Comparison of ENCODE assay signal across 1 cellular context in genomic region chr16:80462902-80463301, GRCh38.
A peak's percentile ranks its signal among the peaks of the same experiment; 100 is the strongest.
TF ChIP-seq lines count a peak whose summit lies in the region.

No MANE protein-coding gene starts in this region.

TF ChIP-seq in HepG2, 621 proteins besides CTCF, POLR2A, EP300 and RAD21 (continued from another document):
- no peak for TF ChIP-seq ZGPAT (CRISPR knock-in tag; IDR thresholded peaks at IDR 0.05)
- TF ChIP-seq ZNF775 (CRISPR knock-in tag; IDR thresholded peaks at IDR 0.05; ENCODE audit: borderline replicate concordance), result no peak
- no peak for TF ChIP-seq ZNF160 (CRISPR knock-in tag; IDR thresholded peaks at IDR 0.05)
- TF ChIP-seq ONECUT2 (CRISPR knock-in tag; IDR thresholded peaks at IDR 0.05), result 0 out of 2 replicates have a peak, but pooled peaks have one; percentile 43
- TF ChIP-seq, protein P1, sequence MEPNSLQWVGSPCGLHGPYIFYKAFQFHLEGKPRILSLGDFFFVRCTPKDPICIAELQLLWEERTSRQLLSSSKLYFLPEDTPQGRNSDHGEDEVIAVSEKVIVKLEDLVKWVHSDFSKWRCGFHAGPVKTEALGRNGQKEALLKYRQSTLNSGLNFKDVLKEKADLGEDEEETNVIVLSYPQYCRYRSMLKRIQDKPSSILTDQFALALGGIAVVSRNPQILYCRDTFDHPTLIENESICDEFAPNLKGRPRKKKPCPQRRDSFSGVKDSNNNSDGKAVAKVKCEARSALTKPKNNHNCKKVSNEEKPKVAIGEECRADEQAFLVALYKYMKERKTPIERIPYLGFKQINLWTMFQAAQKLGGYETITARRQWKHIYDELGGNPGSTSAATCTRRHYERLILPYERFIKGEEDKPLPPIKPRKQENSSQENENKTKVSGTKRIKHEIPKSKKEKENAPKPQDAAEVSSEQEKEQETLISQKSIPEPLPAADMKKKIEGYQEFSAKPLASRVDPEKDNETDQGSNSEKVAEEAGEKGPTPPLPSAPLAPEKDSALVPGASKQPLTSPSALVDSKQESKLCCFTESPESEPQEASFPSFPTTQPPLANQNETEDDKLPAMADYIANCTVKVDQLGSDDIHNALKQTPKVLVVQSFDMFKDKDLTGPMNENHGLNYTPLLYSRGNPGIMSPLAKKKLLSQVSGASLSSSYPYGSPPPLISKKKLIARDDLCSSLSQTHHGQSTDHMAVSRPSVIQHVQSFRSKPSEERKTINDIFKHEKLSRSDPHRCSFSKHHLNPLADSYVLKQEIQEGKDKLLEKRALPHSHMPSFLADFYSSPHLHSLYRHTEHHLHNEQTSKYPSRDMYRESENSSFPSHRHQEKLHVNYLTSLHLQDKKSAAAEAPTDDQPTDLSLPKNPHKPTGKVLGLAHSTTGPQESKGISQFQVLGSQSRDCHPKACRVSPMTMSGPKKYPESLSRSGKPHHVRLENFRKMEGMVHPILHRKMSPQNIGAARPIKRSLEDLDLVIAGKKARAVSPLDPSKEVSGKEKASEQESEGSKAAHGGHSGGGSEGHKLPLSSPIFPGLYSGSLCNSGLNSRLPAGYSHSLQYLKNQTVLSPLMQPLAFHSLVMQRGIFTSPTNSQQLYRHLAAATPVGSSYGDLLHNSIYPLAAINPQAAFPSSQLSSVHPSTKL (CRISPR knock-in tag; IDR thresholded peaks at IDR 0.05), result 0 out of 2 replicates have a peak, but pooled peaks have one; percentile 17
- TF ChIP-seq STAT5B (CRISPR knock-in tag; IDR thresholded peaks at IDR 0.05), result no peak
- TF ChIP-seq LCORL (IDR thresholded peaks at IDR 0.05), result no peak
- TF ChIP-seq LCORL (CRISPR knock-in tag; IDR thresholded peaks at IDR 0.05), result 0 out of 2 replicates have a peak, but pooled peaks have one; percentile 35
- no peak for TF ChIP-seq RFXAP (CRISPR knock-in tag; IDR thresholded peaks at IDR 0.05; ENCODE audit: borderline replicate concordance)
- TF ChIP-seq CBFB (CRISPR knock-in tag; IDR thresholded peaks at IDR 0.05), result 0 out of 2 replicates have a peak, but pooled peaks have one; percentile 44
- no peak for TF ChIP-seq GZF1 (CRISPR knock-in tag; IDR thresholded peaks at IDR 0.05)
- no peak for TF ChIP-seq TCF7L2 (IDR thresholded peaks at IDR 0.05; ENCODE audit: low read depth, low read length)
- peak; percentile 74; the same call in 1 of the 2 replicates for TF ChIP-seq PITX1 (CRISPR knock-in tag; IDR thresholded peaks at IDR 0.05)
- TF ChIP-seq NR2F2 (IDR thresholded peaks at IDR 0.05; ENCODE audit: borderline replicate concordance, low read depth), result peak; percentile 41; the same call in 1 of the 2 replicates
- no peak for TF ChIP-seq FOXA1 (IDR thresholded peaks at IDR 0.05)
- TF ChIP-seq FOXA1 (CRISPR knock-in tag; IDR thresholded peaks at IDR 0.05), result peak; percentile 54
- TF ChIP-seq, protein P2, sequence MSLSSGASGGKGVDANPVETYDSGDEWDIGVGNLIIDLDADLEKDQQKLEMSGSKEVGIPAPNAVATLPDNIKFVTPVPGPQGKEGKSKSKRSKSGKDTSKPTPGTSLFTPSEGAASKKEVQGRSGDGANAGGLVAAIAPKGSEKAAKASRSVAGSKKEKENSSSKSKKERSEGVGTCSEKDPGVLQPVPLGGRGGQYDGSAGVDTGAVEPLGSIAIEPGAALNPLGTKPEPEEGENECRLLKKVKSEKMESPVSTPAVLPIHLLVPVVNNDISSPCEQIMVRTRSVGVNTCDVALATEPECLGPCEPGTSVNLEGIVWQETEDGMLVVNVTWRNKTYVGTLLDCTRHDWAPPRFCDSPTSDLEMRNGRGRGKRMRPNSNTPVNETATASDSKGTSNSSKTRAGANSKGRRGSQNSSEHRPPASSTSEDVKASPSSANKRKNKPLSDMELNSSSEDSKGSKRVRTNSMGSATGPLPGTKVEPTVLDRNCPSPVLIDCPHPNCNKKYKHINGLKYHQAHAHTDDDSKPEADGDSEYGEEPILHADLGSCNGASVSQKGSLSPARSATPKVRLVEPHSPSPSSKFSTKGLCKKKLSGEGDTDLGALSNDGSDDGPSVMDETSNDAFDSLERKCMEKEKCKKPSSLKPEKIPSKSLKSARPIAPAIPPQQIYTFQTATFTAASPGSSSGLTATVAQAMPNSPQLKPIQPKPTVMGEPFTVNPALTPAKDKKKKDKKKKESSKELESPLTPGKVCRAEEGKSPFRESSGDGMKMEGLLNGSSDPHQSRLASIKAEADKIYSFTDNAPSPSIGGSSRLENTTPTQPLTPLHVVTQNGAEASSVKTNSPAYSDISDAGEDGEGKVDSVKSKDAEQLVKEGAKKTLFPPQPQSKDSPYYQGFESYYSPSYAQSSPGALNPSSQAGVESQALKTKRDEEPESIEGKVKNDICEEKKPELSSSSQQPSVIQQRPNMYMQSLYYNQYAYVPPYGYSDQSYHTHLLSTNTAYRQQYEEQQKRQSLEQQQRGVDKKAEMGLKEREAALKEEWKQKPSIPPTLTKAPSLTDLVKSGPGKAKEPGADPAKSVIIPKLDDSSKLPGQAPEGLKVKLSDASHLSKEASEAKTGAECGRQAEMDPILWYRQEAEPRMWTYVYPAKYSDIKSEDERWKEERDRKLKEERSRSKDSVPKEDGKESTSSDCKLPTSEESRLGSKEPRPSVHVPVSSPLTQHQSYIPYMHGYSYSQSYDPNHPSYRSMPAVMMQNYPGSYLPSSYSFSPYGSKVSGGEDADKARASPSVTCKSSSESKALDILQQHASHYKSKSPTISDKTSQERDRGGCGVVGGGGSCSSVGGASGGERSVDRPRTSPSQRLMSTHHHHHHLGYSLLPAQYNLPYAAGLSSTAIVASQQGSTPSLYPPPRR (CRISPR knock-in tag; IDR thresholded peaks at IDR 0.05; ENCODE audit: borderline replicate concordance), result peak; percentile 76; the same call in 1 of the 2 replicates
- TF ChIP-seq ARHGAP35 (CRISPR knock-in tag; IDR thresholded peaks at IDR 0.05; ENCODE audit: borderline replicate concordance), result no peak
- no peak for TF ChIP-seq POGZ (CRISPR knock-in tag; IDR thresholded peaks at IDR 0.05)
- peak; percentile 61 for TF ChIP-seq ZMYM4 (CRISPR knock-in tag; IDR thresholded peaks at IDR 0.05)
- TF ChIP-seq NR2F6 (IDR thresholded peaks at IDR 0.05), result peak; percentile 32; the same call in 1 of the 2 replicates
- TF ChIP-seq NR2F6 (CRISPR knock-in tag; IDR thresholded peaks at IDR 0.05), result no peak
